ENCODE assay signal across 8 cellular contexts in the genomic region with DNA sequence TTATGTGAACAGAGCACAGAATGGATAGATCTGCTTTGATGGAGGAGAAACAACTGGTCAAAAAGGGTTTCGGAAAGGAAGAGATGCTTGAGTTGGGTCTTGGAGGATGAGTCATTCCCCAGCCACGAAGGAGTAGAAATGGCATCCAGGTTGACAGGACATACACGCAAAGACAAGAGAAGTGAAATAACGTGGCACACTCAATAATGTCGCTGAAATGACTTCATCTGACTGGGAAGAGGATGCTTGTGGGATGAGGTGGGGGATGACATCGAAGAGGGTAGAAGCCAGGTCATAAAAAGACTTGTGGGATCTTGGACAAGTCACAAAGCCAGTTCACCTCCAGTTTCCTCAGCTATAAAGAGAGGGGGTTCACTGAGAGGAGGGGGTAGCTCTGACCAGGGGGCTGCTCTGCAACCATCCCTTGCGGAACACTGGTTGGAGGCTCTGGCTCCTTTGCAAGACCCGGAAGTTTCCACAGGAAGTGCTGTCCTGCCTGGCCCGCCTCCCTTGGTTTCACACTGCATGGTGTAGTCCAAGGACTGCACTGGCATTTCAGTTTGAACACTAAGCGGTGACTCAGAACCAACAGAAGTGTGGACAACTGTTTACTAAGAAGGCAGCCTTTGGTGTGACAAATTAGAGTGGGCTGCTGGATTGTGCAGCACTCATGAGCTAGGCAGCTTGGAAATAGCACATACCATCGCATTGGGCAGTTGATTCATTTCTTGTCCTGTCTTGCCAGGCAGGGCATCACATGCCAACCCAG.
DNase-seq lines count a peak whose midpoint lies in the region; ATAC-seq and TF ChIP-seq lines count a peak whose summit lies in the region.

No MANE protein-coding gene starts in this region.

- peaks cover 7% of the 10 kb centered on the region for H3K4me1 Mint-ChIP-seq in activated naive CD4-positive, alpha-beta T cell treated with anti-CD3 and anti-CD28 coated beads, Interleukin-2, amount 10 ng/mL, durations not matched to agents 7 days and 5 days
- H3K4me1 Mint-ChIP-seq in Caco-2 (ENCODE audit: low read depth, unreplicated experiment): no peaks in the 10 kb centered on the region

- no peak overlapping the region for H3K27ac Mint-ChIP-seq in activated naive CD4-positive, alpha-beta T cell treated with anti-CD3 and anti-CD28 coated beads, Interleukin-2, amount 10 ng/mL, durations not matched to agents 7 days and 5 days
- no peak overlapping the region for H3K27ac Mint-ChIP-seq in Caco-2 (ENCODE audit: unreplicated experiment)

- H3K36me3 ChIP-seq in Caco-2 (ENCODE audit: control insufficient read depth, insufficient read depth, low read length): no peaks in the 10 kb centered on the region

- peaks cover 22% of the 10 kb centered on the region for H3K27me3 Mint-ChIP-seq in activated naive CD4-positive, alpha-beta T cell treated with anti-CD3 and anti-CD28 coated beads, Interleukin-2, amount 10 ng/mL, durations not matched to agents 7 days and 5 days
- H3K27me3 Mint-ChIP-seq in Caco-2 (ENCODE audit: insufficient read depth, unreplicated experiment): peaks cover 23% of the 10 kb centered on the region

- CTCF ChIA-PET in activated naive CD4-positive, alpha-beta T cell treated with anti-CD3 and anti-CD28 coated beads, Interleukin-2, amount 10 ng/mL, durations not matched to agents 7 days and 5 days (lab: Charles Lee): interaction anchor here (1.2 to 8.4 kb wide), 2 partner anchors 18 to 203 kb away, joined by 3 to 88 read pairs; partner anchors contain the start of gene EGR2
- CTCF ChIA-PET in Caco-2 (lab: Charles Lee): no interaction called here

- no TSS peak for BruUV-seq in Caco-2 (replicated peaks; lab: Mats Ljungman, UMichigan)

- no peak for TF ChIP-seq CTCF in Caco-2 (IDR thresholded peaks at IDR 0.05; ENCODE audit: insufficient read depth in 1 of 2, low read depth in 1 of 2, low read length in 1 of 2, severe bottlenecking in 1 of 2, unreplicated experiment in 1 of 2)

- no peak overlapping the region for H3K4me3 ChIP-seq in Caco-2 (ENCODE audit: low read depth, low read length)

- intact Hi-C loops in Caco-2 (cut with micrococcal nuclease; ENCODE audit: unreplicated experiment): no loop called here

- no peaks in the 10 kb centered on the region for H3K9me3 Mint-ChIP-seq in activated naive CD4-positive, alpha-beta T cell treated with anti-CD3 and anti-CD28 coated beads, Interleukin-2, amount 10 ng/mL, durations not matched to agents 7 days and 5 days
- peaks cover 11% of the 10 kb centered on the region for H3K9me3 Mint-ChIP-seq in Caco-2 (ENCODE audit: unreplicated experiment)

- H3K9me3 ChIP-seq in Caco-2: no peaks in the 10 kb centered on the region

- no peaks in the 10 kb centered on the region for H3K4me1 ChIP-seq in Caco-2

- no peak overlapping the region for H3K4me3 Mint-ChIP-seq in activated naive CD4-positive, alpha-beta T cell treated with anti-CD3 and anti-CD28 coated beads, Interleukin-2, amount 10 ng/mL, durations not matched to agents 7 days and 5 days
- no peak overlapping the region for H3K4me3 Mint-ChIP-seq in Caco-2 (ENCODE audit: unreplicated experiment)

- DNase-seq in SW480 (ENCODE audit: low spot score) (peak; percentile 2), occipital lobe (lab: John Stamatoyannopoulos, UW) (peak; percentile 49), hepatic stellate cell (ENCODE audit: low spot score) (no peak), cerebellar nuclear complex (lab: John Stamatoyannopoulos, UW) (no peak), Caco-2 (no peak)
- no peak for DNase-seq in activated naive CD4-positive, alpha-beta T cell treated with anti-CD3 and anti-CD28 coated beads, Interleukin-2, amount 10 ng/mL, durations not matched to agents 7 days and 5 days

- H3K36me3 Mint-ChIP-seq in activated naive CD4-positive, alpha-beta T cell treated with anti-CD3 and anti-CD28 coated beads, Interleukin-2, amount 10 ng/mL, durations not matched to agents 7 days and 5 days: no peaks in the 10 kb centered on the region
- H3K36me3 Mint-ChIP-seq in Caco-2 (ENCODE audit: insufficient read depth, unreplicated experiment): no peaks in the 10 kb centered on the region

- POLR2A ChIA-PET in Caco-2 (lab: Charles Lee): no interaction called here

- no peaks in the 10 kb centered on the region for H3K27me3 ChIP-seq in Caco-2 (replicated peaks; ENCODE audit: control insufficient read depth, insufficient read depth, low read length)

- peak; percentile 66 for ATAC-seq in GM18873 (IDR thresholded peaks at IDR 0.05; ENCODE audit: low FRiP score, unreplicated experiment)
- ATAC-seq in HG02642 (IDR thresholded peaks at IDR 0.05; ENCODE audit: poor library complexity, unreplicated experiment): peak; percentile 57

Comparison
In these comparisons a context has a peak if more than half of its experiments do, and no peak if none do; other contexts are left out.
1. DNase-seq: peak in SW480 (single experiment) and occipital lobe (single experiment); none in hepatic stellate cell (single experiment), cerebellar nuclear complex (0 of 2), activated naive CD4-positive, alpha-beta T cell treated with anti-CD3 and anti-CD28 coated beads, Interleukin-2, amount 10 ng/mL, durations not matched to agents 7 days and 5 days (single experiment) and Caco-2 (0 of 2).